ENCODE assay signal across 30 cellular contexts in the genomic region with DNA sequence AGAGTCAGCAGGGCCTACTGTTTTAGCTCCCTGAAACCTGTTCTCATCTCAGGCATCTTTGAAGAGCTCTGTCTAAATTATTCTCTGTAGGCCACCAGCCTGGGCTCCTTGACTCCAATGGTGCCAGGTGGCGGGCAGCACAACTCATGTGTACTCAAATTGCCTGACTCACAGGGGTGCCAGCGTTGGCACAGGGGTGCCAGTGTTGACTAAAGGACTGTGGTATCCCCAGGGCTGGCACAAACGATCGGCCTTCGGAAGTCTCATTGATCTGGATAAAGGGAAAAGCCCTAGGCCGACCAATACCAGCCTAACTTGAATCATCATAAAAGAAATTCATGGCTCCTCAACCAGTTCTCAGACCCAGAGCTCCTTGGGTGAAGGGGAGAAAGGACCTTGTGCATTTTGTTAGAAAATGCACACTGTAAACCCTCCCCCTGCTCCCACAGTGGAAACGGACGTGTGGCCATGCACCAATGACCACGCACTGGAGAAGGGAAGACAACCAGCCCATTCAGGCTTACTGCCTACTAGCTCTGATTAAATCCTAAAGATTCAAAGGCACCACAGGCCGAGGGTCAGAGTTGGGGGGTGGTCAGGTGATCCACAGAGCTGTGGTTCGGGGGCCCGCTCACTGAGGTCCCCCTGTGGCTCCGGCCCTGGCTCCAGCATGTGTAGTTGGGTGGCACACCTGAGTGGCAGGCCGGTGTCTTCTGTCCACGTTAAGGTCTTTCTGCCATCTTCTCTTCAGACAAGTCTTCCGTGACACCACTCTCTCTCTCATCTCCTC.
"Had no signal": no experiment of that assay in that cellular context is flagged by ENCODE, and none has a peak within 500 bp of the region (broad histone marks: within the 10 kb centered on the region; RNA-seq: fewer than 3 reads in every experiment).

No MANE protein-coding gene starts in this region.

- ATAC-seq: activated CD4-positive, CD25-positive, alpha-beta regulatory T cell treated with anti-CD3 and anti-CD28 coated beads, Interleukin-2, amount 50 U/mL, for 24 hours; activated CD8-positive, alpha-beta memory T cell treated with anti-CD3 and anti-CD28 coated beads, Interleukin-2, amount 10 ng/mL, durations not matched to agents 7 days and 5 days; activated CD8-positive, alpha-beta T cell treated with anti-CD3 and anti-CD28 coated beads, Interleukin-2, amount 10 ng/mL, durations not matched to agents 7 days and 5 days; activated naive CD4-positive, alpha-beta T cell treated with anti-CD3 and anti-CD28 coated beads, Interleukin-2, amount 50 U/mL, for 72 hours; gastroesophageal sphincter; heart right ventricle; T-cell had no signal

- H3K36me3 Mint-ChIP-seq: activated naive CD4-positive, alpha-beta T cell treated with anti-CD3 and anti-CD28 coated beads, Interleukin-2, amount 50 U/mL, for 72 hours; activated naive CD8-positive, alpha-beta T cell treated with anti-CD3 and anti-CD28 coated beads, Interleukin-2, amount 10 ng/mL, durations not matched to agents 7 days and 5 days had no signal

- H3K9me3 Mint-ChIP-seq: activated B cell treated with CpG ODN at 0.5 μM for 24 hours; activated naive CD4-positive, alpha-beta T cell treated with anti-CD3 and anti-CD28 coated beads for 36 hours; activated naive CD4-positive, alpha-beta T cell treated with anti-CD3 and anti-CD28 coated beads, Interleukin-2, amount 50 U/mL, for 72 hours; activated naive CD8-positive, alpha-beta T cell treated with anti-CD3 and anti-CD28 coated beads, Interleukin-2, amount 10 ng/mL, durations not matched to agents 7 days and 5 days; activated T-helper 1 cell treated with anti-CD3 and anti-CD28 coated beads, Interleukin-12 subunit alpha, Interleukin-12 subunit beta, Interleukin-2, Interleukin-4 antibody, amounts not matched to agents 30 ng/mL and 10 ng/mL and 1 ng/mL, durations not matched to agents 14 hours and 24 hours and 36 hours; T-cell; T-helper 1 cell treated with Interleukin-12 subunit alpha and Interleukin-12 subunit beta and Interleukin-4 antibody, amounts not matched to agents 30 μg/mL and 1 μg/mL, for 36 hours; T-helper 2 cell treated with Interferon-gamma antibody and Interleukin-4, amounts not matched to agents 5 μg/mL and 100 μg/mL, for 36 hours had no signal

- H3K27me3 ChIP-seq: colonic mucosa, esophagus squamous epithelium, gastroesophageal sphincter, heart right ventricle, hepatocyte had no signal

- H3K4me1 Mint-ChIP-seq: activated CD8-positive, alpha-beta memory T cell treated with anti-CD3 and anti-CD28 coated beads, Interleukin-2, amount 10 ng/mL, durations not matched to agents 7 days and 5 days; activated naive CD8-positive, alpha-beta T cell treated with anti-CD3 and anti-CD28 coated beads, Interleukin-2, amount 10 ng/mL, durations not matched to agents 7 days and 5 days; T-cell had no signal

- H3K27ac ChIP-seq: colonic mucosa, esophagus squamous epithelium, gastroesophageal sphincter, heart right ventricle, hepatocyte, WERI-Rb-1 had no signal

- H3K4me3 ChIP-seq: colonic mucosa, esophagus squamous epithelium, gastroesophageal sphincter, heart right ventricle, hepatocyte had no signal

- H3K27ac Mint-ChIP-seq: activated B cell treated with CpG ODN at 0.5 μM for 24 hours; activated CD8-positive, alpha-beta memory T cell treated with anti-CD3 and anti-CD28 coated beads, Interleukin-2, amount 10 ng/mL, durations not matched to agents 7 days and 5 days; activated CD8-positive, alpha-beta T cell treated with anti-CD3 and anti-CD28 coated beads, Interleukin-2, amount 10 ng/mL, durations not matched to agents 7 days and 5 days; activated naive CD4-positive, alpha-beta T cell treated with anti-CD3 and anti-CD28 coated beads for 36 hours; activated naive CD8-positive, alpha-beta T cell treated with anti-CD3 and anti-CD28 coated beads, Interleukin-2, amount 10 ng/mL, durations not matched to agents 7 days and 5 days; activated T-helper 1 cell treated with anti-CD3 and anti-CD28 coated beads, Interleukin-12 subunit alpha, Interleukin-12 subunit beta, Interleukin-2, Interleukin-4 antibody, amounts not matched to agents 30 ng/mL and 10 ng/mL and 1 ng/mL, durations not matched to agents 14 hours and 24 hours and 36 hours; T-cell; T-helper 1 cell treated with Interleukin-12 subunit alpha and Interleukin-12 subunit beta and Interleukin-4 antibody, amounts not matched to agents 30 μg/mL and 1 μg/mL, for 36 hours; T-helper 2 cell treated with Interferon-gamma antibody and Interleukin-4, amounts not matched to agents 5 μg/mL and 100 μg/mL, for 36 hours had no signal

- H3K4me1 ChIP-seq: colonic mucosa, esophagus squamous epithelium, gastroesophageal sphincter, heart right ventricle had no signal

- DNase-seq: activated B cell treated with CpG ODN at 0.5 μM for 24 hours; activated CD4-positive, alpha-beta T cell treated with anti-CD3 and anti-CD28 coated beads for 48 hours; activated CD4-positive, alpha-beta T cell treated with anti-CD3 and anti-CD28 coated beads, Interleukin-2, amount 50 U/mL, for 1 hour; activated CD4-positive, alpha-beta T cell treated with anti-CD3 and anti-CD28 coated beads, Interleukin-2, amount 50 U/mL, for 48 hours; activated CD8-positive, alpha-beta memory T cell treated with anti-CD3 and anti-CD28 coated beads, Interleukin-2, amount 10 ng/mL, durations not matched to agents 7 days and 5 days; activated CD8-positive, alpha-beta memory T cell treated with anti-CD3 and anti-CD28 coated beads, Interleukin-2, amount 50 U/mL, for 4 hours; activated CD8-positive, alpha-beta T cell treated with anti-CD3 and anti-CD28 coated beads, Interleukin-2, amount 10 ng/mL, durations not matched to agents 7 days and 5 days; activated gamma-delta T cell; activated naive CD4-positive, alpha-beta T cell treated with anti-CD3 and anti-CD28 coated beads for 36 hours; activated naive CD8-positive, alpha-beta T cell treated with anti-CD3 and anti-CD28 coated beads, Interleukin-2, amount 10 ng/mL, durations not matched to agents 7 days and 5 days; activated T-cell treated with anti-CD3 and anti-CD28 coated beads, Interleukin-2, amount 50 U/mL, for 1 hour; activated T-cell treated with anti-CD3 and anti-CD28 coated beads, Interleukin-2, amount 50 U/mL, for 48 hours; caudate nucleus; colonic mucosa; effector CD8-positive, alpha-beta T cell; erythroblast; esophagus squamous epithelium; foreskin melanocyte; heart right ventricle; SW 1271; T-cell; T1000; WERI-Rb-1 had no signal

- H3K36me3 ChIP-seq: WERI-Rb-1 had no signal

- H3K4me3 Mint-ChIP-seq: activated B cell treated with CpG ODN at 0.5 μM for 24 hours; activated CD8-positive, alpha-beta memory T cell treated with anti-CD3 and anti-CD28 coated beads, Interleukin-2, amount 10 ng/mL, durations not matched to agents 7 days and 5 days; activated CD8-positive, alpha-beta T cell treated with anti-CD3 and anti-CD28 coated beads, Interleukin-2, amount 10 ng/mL, durations not matched to agents 7 days and 5 days; activated naive CD4-positive, alpha-beta T cell treated with anti-CD3 and anti-CD28 coated beads for 36 hours; activated naive CD8-positive, alpha-beta T cell treated with anti-CD3 and anti-CD28 coated beads, Interleukin-2, amount 10 ng/mL, durations not matched to agents 7 days and 5 days; activated T-helper 1 cell treated with anti-CD3 and anti-CD28 coated beads, Interleukin-12 subunit alpha, Interleukin-12 subunit beta, Interleukin-2, Interleukin-4 antibody, amounts not matched to agents 30 ng/mL and 10 ng/mL and 1 ng/mL, durations not matched to agents 14 hours and 24 hours and 36 hours; T-cell; T-helper 1 cell treated with Interleukin-12 subunit alpha and Interleukin-12 subunit beta and Interleukin-4 antibody, amounts not matched to agents 30 μg/mL and 1 μg/mL, for 36 hours; T-helper 2 cell treated with Interferon-gamma antibody and Interleukin-4, amounts not matched to agents 5 μg/mL and 100 μg/mL, for 36 hours had no signal

- H3K27me3 Mint-ChIP-seq: activated B cell treated with CpG ODN at 0.5 μM for 24 hours; activated CD8-positive, alpha-beta memory T cell treated with anti-CD3 and anti-CD28 coated beads, Interleukin-2, amount 10 ng/mL, durations not matched to agents 7 days and 5 days; activated naive CD8-positive, alpha-beta T cell treated with anti-CD3 and anti-CD28 coated beads, Interleukin-2, amount 10 ng/mL, durations not matched to agents 7 days and 5 days; T-cell had no signal

- H3K9me3 ChIP-seq: colonic mucosa, esophagus squamous epithelium, gastroesophageal sphincter, heart right ventricle had no signal
